24 cellular contexts compared by ENCODE assay signal in the genomic region with DNA sequence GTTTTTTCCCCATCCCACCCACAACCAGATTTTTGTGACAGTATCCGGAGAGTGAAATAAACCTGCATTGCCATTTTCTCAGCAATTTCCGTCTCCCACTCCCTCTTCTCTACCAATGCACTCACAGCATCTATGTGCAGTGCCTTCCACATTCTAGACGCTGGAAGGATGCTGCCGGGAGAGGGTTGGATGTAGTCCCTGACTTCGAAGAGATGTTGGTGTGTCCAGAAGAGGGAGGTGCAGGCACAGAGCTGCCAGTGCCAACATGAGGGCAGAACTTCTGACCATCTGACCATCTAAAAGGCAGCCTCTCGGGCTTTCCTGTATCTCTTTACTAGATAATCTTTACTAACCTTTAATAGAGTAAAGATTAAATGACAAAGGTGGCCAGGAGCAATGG.
"Had no signal": no experiment of that assay in that cellular context is flagged by ENCODE, and none has a peak within 500 bp of the region (broad histone marks: within the 10 kb centered on the region; RNA-seq: fewer than 3 reads in every experiment).

No MANE protein-coding gene starts in this region.

- H3K27me3 Mint-ChIP-seq: memory B cell had no signal

- H3K4me1 ChIP-seq: heart left ventricle, tibial artery, vagina had no signal

- ATAC-seq: heart left ventricle; left colon; naive thymus-derived CD8-positive, alpha-beta T cell; right cardiac atrium; sciatic nerve; stimulated activated effector memory CD8-positive, alpha-beta T cell treated with anti-CD3 and anti-CD28 coated beads, Interleukin-12 subunit alpha, Interleukin-12 subunit beta, amount 100 ng/mL, for 72 hours had no signal

- H3K9me3 ChIP-seq: heart left ventricle, left ventricle myocardium inferior, ovary, suprapubic skin, thoracic aorta, tibial artery, vagina had no signal

- H3K36me3 Mint-ChIP-seq: immature natural killer cell; memory B cell; naive thymus-derived CD8-positive, alpha-beta T cell; stimulated activated effector memory CD8-positive, alpha-beta T cell treated with anti-CD3 and anti-CD28 coated beads, Interleukin-12 subunit alpha, Interleukin-12 subunit beta, amount 100 ng/mL, for 72 hours had no signal

- H3K4me3 ChIP-seq: heart left ventricle, left ventricle myocardium inferior, ovary, skin epidermis, suprapubic skin, thoracic aorta, tibial artery, vagina had no signal

- H3K36me3 ChIP-seq: heart left ventricle, left ventricle myocardium inferior, ovary, suprapubic skin, thoracic aorta, tibial artery, vagina had no signal

- H3K9me3 Mint-ChIP-seq: immature natural killer cell; naive thymus-derived CD8-positive, alpha-beta T cell; nephron; neural crest cell; stimulated activated effector memory CD8-positive, alpha-beta T cell treated with anti-CD3 and anti-CD28 coated beads, Interleukin-12 subunit alpha, Interleukin-12 subunit beta, amount 100 ng/mL, for 72 hours; stimulated activated naive CD8-positive, alpha-beta T cell treated with anti-CD3 and anti-CD28 coated beads, Interleukin-15, Interleukin-2, amounts not matched to agents 100 ng/mL and 50 ng/mL, for 24 hours had no signal

- H3K27ac Mint-ChIP-seq: immature natural killer cell; memory B cell; naive thymus-derived CD8-positive, alpha-beta T cell; nephron; progenitor cell of endocrine pancreas; stimulated activated effector memory CD8-positive, alpha-beta T cell treated with anti-CD3 and anti-CD28 coated beads, Interleukin-12 subunit alpha, Interleukin-12 subunit beta, amount 100 ng/mL, for 72 hours; stimulated activated naive CD8-positive, alpha-beta T cell treated with anti-CD3 and anti-CD28 coated beads, Interleukin-15, Interleukin-2, amounts not matched to agents 100 ng/mL and 50 ng/mL, for 24 hours had no signal

- DNase-seq: heart left ventricle; hypothalamus; immature natural killer cell; kidney; left colon; left ventricle myocardium inferior; naive thymus-derived CD8-positive, alpha-beta T cell; ovary; right cardiac atrium; stimulated activated CD4-positive, alpha-beta T cell treated with anti-CD3 and anti-CD28 coated beads, Interleukin-4, amount 100 ng/mL, for 24 hours; stimulated activated naive CD4-positive, alpha-beta T cell; tibial artery; trophoblast cell had no signal

- H3K4me3 Mint-ChIP-seq: immature natural killer cell; memory B cell; naive thymus-derived CD8-positive, alpha-beta T cell; nephron; neural crest cell; stimulated activated effector memory CD8-positive, alpha-beta T cell treated with anti-CD3 and anti-CD28 coated beads, Interleukin-12 subunit alpha, Interleukin-12 subunit beta, amount 100 ng/mL, for 72 hours; stimulated activated naive CD8-positive, alpha-beta T cell treated with anti-CD3 and anti-CD28 coated beads, Interleukin-15, Interleukin-2, amounts not matched to agents 100 ng/mL and 50 ng/mL, for 24 hours had no signal

- H3K27me3 ChIP-seq: heart left ventricle, ovary, suprapubic skin, tibial artery, vagina had no signal

- H3K27ac ChIP-seq: heart left ventricle, left ventricle myocardium inferior, ovary, skin epidermis, suprapubic skin, thoracic aorta, tibial artery, vagina had no signal

- H3K4me1 Mint-ChIP-seq: immature natural killer cell; memory B cell; naive thymus-derived CD8-positive, alpha-beta T cell; nephron; neural crest cell; stimulated activated effector memory CD8-positive, alpha-beta T cell treated with anti-CD3 and anti-CD28 coated beads, Interleukin-12 subunit alpha, Interleukin-12 subunit beta, amount 100 ng/mL, for 72 hours had no signal
